Comparison of ENCODE assay signal across 8 cellular contexts in the genomic region with DNA sequence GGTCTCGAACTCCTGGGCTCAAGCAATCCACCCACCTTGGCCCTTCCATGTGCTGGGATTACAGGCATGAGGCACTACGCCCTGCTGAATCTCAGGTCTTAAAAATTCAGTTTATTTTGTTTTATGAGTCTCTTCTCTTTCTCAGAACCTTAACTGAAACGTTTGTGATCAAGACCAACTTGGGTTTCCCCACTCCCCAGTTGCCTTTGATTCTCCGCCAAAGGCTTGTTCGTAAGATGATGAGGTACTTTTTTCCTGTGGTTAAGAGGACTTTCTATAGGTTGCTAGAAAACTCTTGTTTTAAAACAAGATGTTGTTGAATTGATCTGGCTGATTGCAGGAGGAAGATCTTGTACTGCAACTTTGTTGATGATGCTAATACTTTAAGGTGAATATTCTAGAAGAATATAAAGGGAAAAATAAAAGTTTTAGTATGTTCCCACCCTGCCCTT. TPM values are rescaled to one million over a fixed set of nuclear protein-coding genes. Genes with fewer than 3 reads are reported as not detected.
DNase-seq lines count a peak whose midpoint lies in the region; ATAC-seq, FAIRE-seq and TF ChIP-seq lines count a peak whose summit lies in the region.

No MANE protein-coding gene starts in this region.

- H3K9me3 Mint-ChIP-seq in CD4-positive, CD25-positive, alpha-beta regulatory T cell, result peaks cover 0 to 6% (median 3%) of the 10 kb centered on the region in 7 donors

- FAIRE-seq in RCC 7860 (lab: Jason Lieb, UNC), result no peak

- H3K9me3 ChIP-seq in CD4-positive, CD25-positive, alpha-beta regulatory T cell (ENCODE audit: control insufficient read depth in 2 of 2, low read length in 2 of 2), result peaks cover 0 to 7% of the 10 kb centered on the region in 2 experiments

- peaks cover 8% of the 10 kb centered on the region for H3K27me3 Mint-ChIP-seq in CD4-positive, CD25-positive, alpha-beta regulatory T cell

- TF ChIP-seq CTCF in choroid plexus epithelial cell (conservative IDR thresholded peaks at IDR 0.05; ENCODE audit: low read depth, low read length), result no peak

- H3K27me3 ChIP-seq in CD4-positive, CD25-positive, alpha-beta regulatory T cell (ENCODE audit: control insufficient read depth, insufficient read depth, low read length), result no peaks in the 10 kb centered on the region

- peak; percentile 91 to 92 for ATAC-seq in CD4-positive, CD25-positive, alpha-beta regulatory T cell (ENCODE audit: low read depth in 2 of 2)
- peak; percentile 76 for ATAC-seq in GM21825 (IDR thresholded peaks at IDR 0.05; ENCODE audit: unreplicated experiment)

- H3K4me3 ChIP-seq in CD4-positive, CD25-positive, alpha-beta regulatory T cell (ENCODE audit: low read depth, low read length), result peak overlapping the region; percentile 92
- H3K4me3 ChIP-seq in choroid plexus epithelial cell (ENCODE audit: low read depth, low read length), result no peak overlapping the region

- peak overlapping the region; percentile 97 to 98 (median 98) for H3K27ac Mint-ChIP-seq in CD4-positive, CD25-positive, alpha-beta regulatory T cell

- peak; percentile 68 to 95 (median 89) for DNase-seq in CD4-positive, CD25-positive, alpha-beta regulatory T cell
- DNase-seq in T-helper 22 cell (ENCODE audit: low read depth) (peak; percentile 67), choroid plexus epithelial cell (ENCODE audit: low read depth) (peak; percentile 60), mesenteric fat pad (ENCODE audit: low spot score) (no peak), nucleus accumbens (lab: John Stamatoyannopoulos, UW) (no peak), RCC 7860 (ENCODE audit: low spot score) (no peak)
- peak; percentile 37 for DNase-seq in stimulated activated CD8-positive, alpha-beta memory T cell treated with anti-CD3 and anti-CD28 coated beads, Interleukin-12 subunit alpha, Interleukin-12 subunit beta, amount 100 ng/mL, for 4 hours (ENCODE audit: low read depth)

- peaks cover 22% of the 10 kb centered on the region for H3K36me3 Mint-ChIP-seq in CD4-positive, CD25-positive, alpha-beta regulatory T cell

- peaks cover 13 to 89% (median 56%) of the 10 kb centered on the region in 4 donors for H3K4me1 Mint-ChIP-seq in CD4-positive, CD25-positive, alpha-beta regulatory T cell

- peak overlapping the region; percentile 76 to 87 (median 84) for H3K4me3 Mint-ChIP-seq in CD4-positive, CD25-positive, alpha-beta regulatory T cell

- H3K4me1 ChIP-seq in CD4-positive, CD25-positive, alpha-beta regulatory T cell (ENCODE audit: control insufficient read depth, insufficient read depth, low read length, poor library complexity, severe bottlenecking), result peaks cover 56% of the 10 kb centered on the region

- H3K27ac ChIP-seq in CD4-positive, CD25-positive, alpha-beta regulatory T cell (ENCODE audit: insufficient read depth, low read length, poor library complexity, severe bottlenecking), result peak overlapping the region; percentile 98

- no peaks in the 10 kb centered on the region for H3K36me3 ChIP-seq in CD4-positive, CD25-positive, alpha-beta regulatory T cell (ENCODE audit: control insufficient read depth, insufficient read depth, low read length)

RNA-seq across cellular contexts. Expression of a gene that starts 11.7 kb away (rescaled TPM):
- 103 TPM for total RNA-seq in CD4-positive, CD25-positive, alpha-beta regulatory T cell
- 1 to 10 TPM; 6.9 to 8.9 (median 8.3) TPM for polyA plus RNA-seq in CD4-positive, CD25-positive, alpha-beta regulatory T cell
- total RNA-seq in mesenteric fat pad, result 42.8 TPM

Comparison
In these comparisons a context has a peak if more than half of its experiments do, and no peak if none do; other contexts are left out.
1. DNase-seq: peak in CD4-positive, CD25-positive, alpha-beta regulatory T cell (3 of 3), T-helper 22 cell (single experiment), choroid plexus epithelial cell (single experiment) and stimulated activated CD8-positive, alpha-beta memory T cell treated with anti-CD3 and anti-CD28 coated beads, Interleukin-12 subunit alpha, Interleukin-12 subunit beta, amount 100 ng/mL, for 4 hours (single experiment); none in mesenteric fat pad (single experiment), nucleus accumbens (0 of 56) and RCC 7860 (single experiment).